Comparison of ENCODE assay signal across 8 cellular contexts in the genomic region with DNA sequence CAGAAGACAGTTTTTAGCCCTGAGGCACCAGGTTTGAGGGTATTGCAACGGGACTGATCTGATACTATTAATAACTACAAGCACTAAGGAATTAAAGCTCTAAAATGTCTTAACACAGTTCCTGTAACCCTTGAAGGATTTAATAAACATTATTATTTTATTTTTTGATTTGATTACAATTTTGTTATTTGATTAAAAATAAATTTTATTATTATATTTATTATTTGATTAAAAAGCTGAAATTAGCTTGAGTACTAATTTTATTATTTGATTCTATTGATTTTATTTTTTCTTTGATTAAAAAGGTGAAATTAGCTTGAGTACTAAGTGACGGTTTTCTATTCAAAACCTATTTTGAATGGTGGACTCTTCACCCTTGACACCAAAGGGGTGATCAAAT.
"Had no signal": no experiment of that assay in that cellular context is flagged by ENCODE, and none has a peak within 500 bp of the region (broad histone marks: within the 10 kb centered on the region; RNA-seq: fewer than 3 reads in every experiment).

No MANE protein-coding gene starts in this region.

- H3K27ac ChIP-seq: HL-60 had no signal

- FAIRE-seq: H1, H54, HepG2 had no signal

- ATAC-seq: GM23338, HepG2 had no signal

- DNase-seq: H9, HCEC 1CT, KBM-7 had no signal

- H3K4me3 ChIP-seq: GM23338 had no signal
